In the genomic region with DNA sequence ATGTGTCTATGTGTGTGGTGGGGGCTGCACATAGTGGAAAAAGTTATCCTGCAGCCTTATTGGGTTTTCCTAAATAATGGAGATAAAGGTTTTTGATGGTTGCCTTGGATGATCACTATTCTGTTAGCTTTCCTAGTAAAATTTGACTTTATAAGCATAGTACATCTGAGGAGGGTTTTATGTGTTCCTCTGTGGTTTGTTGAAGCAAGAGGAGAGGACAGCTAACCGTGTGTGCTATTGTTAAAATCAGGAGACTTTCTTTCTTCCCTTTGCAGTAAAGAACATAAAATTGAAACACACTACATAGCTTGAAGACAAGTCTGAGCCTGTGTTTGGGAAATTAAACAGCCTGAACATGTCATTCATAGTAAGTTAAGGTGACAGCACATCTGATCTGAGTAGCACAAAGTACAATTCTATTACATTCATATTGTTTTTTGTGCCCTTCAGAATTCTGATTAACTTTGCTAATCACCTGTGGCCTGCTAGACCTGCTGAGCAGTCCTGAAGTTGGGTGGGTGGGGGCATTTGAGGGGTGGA, we compare ENCODE assay signal across 26 cellular contexts. TPM values are rescaled to one million over a fixed set of nuclear protein-coding genes. Genes with fewer than 3 reads are reported as not detected.
"Had no signal": no experiment of that assay in that cellular context is flagged by ENCODE, and none has a peak within 500 bp of the region (broad histone marks: within the 10 kb centered on the region; RNA-seq: fewer than 3 reads in every experiment).

No MANE protein-coding gene starts in this region.

- H3K9me3 Mint-ChIP-seq: activated CD4-positive, alpha-beta memory T cell treated with anti-CD3 and anti-CD28 coated beads, Interleukin-2, amount 10 ng/mL, durations not matched to agents 7 days and 5 days; activated T-helper 17 cell treated with anti-CD3 and anti-CD28 coated beads, Interleukin-2, amount 50 U/mL, for 72 hours had no signal

- FAIRE-seq: colon had no signal

- H3K4me3 ChIP-seq: body of pancreas, dorsolateral prefrontal cortex, gastrocnemius medialis, heart right ventricle, spleen, testis, upper lobe of left lung had no signal

- H3K4me3 Mint-ChIP-seq: activated B cell treated with CpG ODN at 0.5 μM for 24 hours; activated CD4-positive, alpha-beta memory T cell treated with anti-CD3 and anti-CD28 coated beads, Interleukin-2, amount 10 ng/mL, durations not matched to agents 7 days and 5 days; activated CD8-positive, alpha-beta memory T cell treated with anti-CD3 and anti-CD28 coated beads, Interleukin-2, amount 10 ng/mL, durations not matched to agents 7 days and 5 days; activated naive CD8-positive, alpha-beta T cell treated with anti-CD3 and anti-CD28 coated beads, Interleukin-2, amount 10 ng/mL, durations not matched to agents 7 days and 5 days; activated T-helper 17 cell treated with anti-CD3 and anti-CD28 coated beads, Interleukin-2, amount 50 U/mL, for 72 hours; natural killer cell treated with Interleukin-12 subunit alpha and Interleukin-12 subunit beta and Interleukin-15 and Interleukin-18, amount 100 ng/mL, for 72 hours; stimulated activated memory B cell treated with anti-CD40 and anti-IgM and Interleukin-4, amounts not matched to agents 10 μg/mL and 1 μg/mL and 100 μg/mL, for 72 hours; T-cell had no signal

- H3K27ac Mint-ChIP-seq: activated B cell treated with CpG ODN at 0.5 μM for 24 hours; activated CD4-positive, alpha-beta memory T cell treated with anti-CD3 and anti-CD28 coated beads, Interleukin-2, amount 10 ng/mL, durations not matched to agents 7 days and 5 days; activated CD8-positive, alpha-beta memory T cell treated with anti-CD3 and anti-CD28 coated beads, Interleukin-2, amount 10 ng/mL, durations not matched to agents 7 days and 5 days; activated naive CD8-positive, alpha-beta T cell treated with anti-CD3 and anti-CD28 coated beads, Interleukin-2, amount 10 ng/mL, durations not matched to agents 7 days and 5 days; activated T-helper 17 cell treated with anti-CD3 and anti-CD28 coated beads, Interleukin-2, amount 50 U/mL, for 72 hours; natural killer cell treated with Interleukin-12 subunit alpha and Interleukin-12 subunit beta and Interleukin-15 and Interleukin-18, amount 100 ng/mL, for 72 hours; stimulated activated memory B cell treated with anti-CD40 and anti-IgM and Interleukin-4, amounts not matched to agents 10 μg/mL and 1 μg/mL and 100 μg/mL, for 72 hours; T-cell had no signal

- H3K36me3 Mint-ChIP-seq: activated naive CD8-positive, alpha-beta T cell treated with anti-CD3 and anti-CD28 coated beads, Interleukin-2, amount 10 ng/mL, durations not matched to agents 7 days and 5 days; stimulated activated memory B cell treated with anti-CD40 and anti-IgM and Interleukin-4, amounts not matched to agents 10 μg/mL and 1 μg/mL and 100 μg/mL, for 72 hours; T-cell had no signal

- DNase-seq: activated B cell treated with CpG ODN at 0.5 μM for 24 hours; activated CD4-positive, alpha-beta memory T cell treated with anti-CD3 and anti-CD28 coated beads, Interleukin-2, amount 10 ng/mL, durations not matched to agents 7 days and 5 days; activated CD4-positive, alpha-beta T cell treated with anti-CD3 and anti-CD28 coated beads for 4 hours; activated CD8-positive, alpha-beta memory T cell treated with anti-CD3 and anti-CD28 coated beads, Interleukin-2, amount 10 ng/mL, durations not matched to agents 7 days and 5 days; activated naive CD4-positive, alpha-beta T cell treated with Interleukin-2 at 50 U/mL for 16 hours; activated naive CD8-positive, alpha-beta T cell treated with anti-CD3 and anti-CD28 coated beads, Interleukin-2, amount 10 ng/mL, durations not matched to agents 7 days and 5 days; amygdala; body of pancreas; central memory CD4-positive, alpha-beta T cell; dorsolateral prefrontal cortex; erythroblast; heart right ventricle; kidney glomerular epithelial cell; nucleus accumbens; spleen; stimulated activated CD4-positive, alpha-beta T cell treated with anti-CD3 and anti-CD28 coated beads, Interleukin-4, amount 100 ng/mL, for 4 hours; T-cell; testis; upper lobe of left lung had no signal

- ATAC-seq: activated CD8-positive, alpha-beta memory T cell treated with anti-CD3 and anti-CD28 coated beads, Interleukin-2, amount 10 ng/mL, durations not matched to agents 7 days and 5 days; activated T-helper 17 cell treated with anti-CD3 and anti-CD28 coated beads, Interleukin-2, amount 50 U/mL, for 72 hours; body of pancreas; natural killer cell treated with Interleukin-12 subunit alpha and Interleukin-12 subunit beta and Interleukin-15 and Interleukin-18, amount 100 ng/mL, for 72 hours; sciatic nerve; stimulated activated memory B cell treated with anti-CD40 and anti-IgM and Interleukin-4, amounts not matched to agents 10 μg/mL and 1 μg/mL and 100 μg/mL, for 72 hours; T-cell had no signal

- H3K27me3 ChIP-seq: body of pancreas, dorsolateral prefrontal cortex, gastrocnemius medialis, heart right ventricle, testis, upper lobe of left lung had no signal

- H3K27ac ChIP-seq: body of pancreas, dorsolateral prefrontal cortex, gastrocnemius medialis, heart right ventricle, spleen, testis, upper lobe of left lung had no signal

- H3K4me1 ChIP-seq: upper lobe of left lung had no signal

- H3K36me3 ChIP-seq: gastrocnemius medialis, heart right ventricle, spleen, upper lobe of left lung had no signal

- H3K9me3 ChIP-seq: body of pancreas, gastrocnemius medialis, testis had no signal

RNA-seq across cellular contexts. Expression of gene C4orf51, which starts 36.8 kb away (rescaled TPM):
- total RNA-seq: activated B cell treated with CpG ODN at 0.5 μM for 24 hours; activated CD4-positive, alpha-beta memory T cell treated with anti-CD3 and anti-CD28 coated beads, Interleukin-2, amount 10 ng/mL, durations not matched to agents 7 days and 5 days; activated CD8-positive, alpha-beta memory T cell treated with anti-CD3 and anti-CD28 coated beads, Interleukin-2, amount 10 ng/mL, durations not matched to agents 7 days and 5 days; activated naive CD8-positive, alpha-beta T cell treated with anti-CD3 and anti-CD28 coated beads, Interleukin-2, amount 10 ng/mL, durations not matched to agents 7 days and 5 days; activated T-helper 17 cell treated with anti-CD3 and anti-CD28 coated beads, Interleukin-2, amount 50 U/mL, for 72 hours; body of pancreas; gastrocnemius medialis; heart right ventricle; liver; natural killer cell treated with Interleukin-12 subunit alpha and Interleukin-12 subunit beta and Interleukin-15 and Interleukin-18, amount 100 ng/mL, for 72 hours; sciatic nerve; spleen; T-cell; upper lobe of left lung had no signal
- polyA plus RNA-seq: heart right ventricle, liver, spleen had no signal
